Comparison of ENCODE assay signal across 2 cellular contexts in the genomic region with DNA sequence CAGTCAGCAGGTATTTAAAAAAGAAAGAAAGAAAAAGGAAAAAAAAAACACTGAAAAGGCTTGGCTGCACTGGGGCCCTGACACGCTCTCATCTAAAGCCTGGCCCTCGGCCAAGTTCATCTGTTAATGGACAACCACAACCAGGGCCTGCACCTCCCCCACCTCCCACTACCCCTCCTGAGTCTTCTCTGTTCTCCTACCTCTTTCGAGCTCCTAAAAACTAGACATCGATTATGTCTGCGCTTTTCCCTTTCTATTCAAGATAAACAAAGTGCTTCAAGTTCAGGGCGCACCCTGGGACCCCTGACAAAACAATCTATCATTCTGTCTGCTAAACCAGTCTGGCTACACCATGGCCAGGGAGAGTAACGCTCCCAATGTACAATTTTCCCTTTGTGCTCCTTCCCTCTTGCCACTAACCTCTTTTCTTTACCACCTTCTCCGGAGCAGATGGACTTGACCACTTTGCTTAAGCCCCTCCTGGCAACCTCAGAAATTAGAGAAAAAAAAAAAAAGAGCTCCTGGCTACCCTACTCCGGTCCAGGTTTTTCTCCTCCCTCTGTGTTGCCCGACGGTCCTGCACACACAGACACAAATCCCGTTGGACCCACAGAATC.
TF ChIP-seq lines count a peak whose summit lies in the region.

No MANE protein-coding gene starts in this region.

TF ChIP-seq in GM23338, 12 proteins besides CTCF, POLR2A, EP300 and RAD21 (continued from another document and continues in another):
- TF ChIP-seq ETS1 (IDR thresholded peaks at IDR 0.05) (no peak), ZNF331 (CRISPR knock-in tag; IDR thresholded peaks at IDR 0.05; ENCODE audit: low read depth) (no peak), ZNF114 (CRISPR knock-in tag; IDR thresholded peaks at IDR 0.05) (no peak), CREB1 (CRISPR knock-in tag; IDR thresholded peaks at IDR 0.05; ENCODE audit: low read depth) (no peak), JUNB (IDR thresholded peaks at IDR 0.05; ENCODE audit: unreplicated experiment) (no peak), POLR2AphosphoS5 (IDR thresholded peaks at IDR 0.05; ENCODE audit: low read depth) (no peak), NANOG (IDR thresholded peaks at IDR 0.05; ENCODE audit: borderline replicate concordance) (no peak)
- TF ChIP-seq, protein P1, sequence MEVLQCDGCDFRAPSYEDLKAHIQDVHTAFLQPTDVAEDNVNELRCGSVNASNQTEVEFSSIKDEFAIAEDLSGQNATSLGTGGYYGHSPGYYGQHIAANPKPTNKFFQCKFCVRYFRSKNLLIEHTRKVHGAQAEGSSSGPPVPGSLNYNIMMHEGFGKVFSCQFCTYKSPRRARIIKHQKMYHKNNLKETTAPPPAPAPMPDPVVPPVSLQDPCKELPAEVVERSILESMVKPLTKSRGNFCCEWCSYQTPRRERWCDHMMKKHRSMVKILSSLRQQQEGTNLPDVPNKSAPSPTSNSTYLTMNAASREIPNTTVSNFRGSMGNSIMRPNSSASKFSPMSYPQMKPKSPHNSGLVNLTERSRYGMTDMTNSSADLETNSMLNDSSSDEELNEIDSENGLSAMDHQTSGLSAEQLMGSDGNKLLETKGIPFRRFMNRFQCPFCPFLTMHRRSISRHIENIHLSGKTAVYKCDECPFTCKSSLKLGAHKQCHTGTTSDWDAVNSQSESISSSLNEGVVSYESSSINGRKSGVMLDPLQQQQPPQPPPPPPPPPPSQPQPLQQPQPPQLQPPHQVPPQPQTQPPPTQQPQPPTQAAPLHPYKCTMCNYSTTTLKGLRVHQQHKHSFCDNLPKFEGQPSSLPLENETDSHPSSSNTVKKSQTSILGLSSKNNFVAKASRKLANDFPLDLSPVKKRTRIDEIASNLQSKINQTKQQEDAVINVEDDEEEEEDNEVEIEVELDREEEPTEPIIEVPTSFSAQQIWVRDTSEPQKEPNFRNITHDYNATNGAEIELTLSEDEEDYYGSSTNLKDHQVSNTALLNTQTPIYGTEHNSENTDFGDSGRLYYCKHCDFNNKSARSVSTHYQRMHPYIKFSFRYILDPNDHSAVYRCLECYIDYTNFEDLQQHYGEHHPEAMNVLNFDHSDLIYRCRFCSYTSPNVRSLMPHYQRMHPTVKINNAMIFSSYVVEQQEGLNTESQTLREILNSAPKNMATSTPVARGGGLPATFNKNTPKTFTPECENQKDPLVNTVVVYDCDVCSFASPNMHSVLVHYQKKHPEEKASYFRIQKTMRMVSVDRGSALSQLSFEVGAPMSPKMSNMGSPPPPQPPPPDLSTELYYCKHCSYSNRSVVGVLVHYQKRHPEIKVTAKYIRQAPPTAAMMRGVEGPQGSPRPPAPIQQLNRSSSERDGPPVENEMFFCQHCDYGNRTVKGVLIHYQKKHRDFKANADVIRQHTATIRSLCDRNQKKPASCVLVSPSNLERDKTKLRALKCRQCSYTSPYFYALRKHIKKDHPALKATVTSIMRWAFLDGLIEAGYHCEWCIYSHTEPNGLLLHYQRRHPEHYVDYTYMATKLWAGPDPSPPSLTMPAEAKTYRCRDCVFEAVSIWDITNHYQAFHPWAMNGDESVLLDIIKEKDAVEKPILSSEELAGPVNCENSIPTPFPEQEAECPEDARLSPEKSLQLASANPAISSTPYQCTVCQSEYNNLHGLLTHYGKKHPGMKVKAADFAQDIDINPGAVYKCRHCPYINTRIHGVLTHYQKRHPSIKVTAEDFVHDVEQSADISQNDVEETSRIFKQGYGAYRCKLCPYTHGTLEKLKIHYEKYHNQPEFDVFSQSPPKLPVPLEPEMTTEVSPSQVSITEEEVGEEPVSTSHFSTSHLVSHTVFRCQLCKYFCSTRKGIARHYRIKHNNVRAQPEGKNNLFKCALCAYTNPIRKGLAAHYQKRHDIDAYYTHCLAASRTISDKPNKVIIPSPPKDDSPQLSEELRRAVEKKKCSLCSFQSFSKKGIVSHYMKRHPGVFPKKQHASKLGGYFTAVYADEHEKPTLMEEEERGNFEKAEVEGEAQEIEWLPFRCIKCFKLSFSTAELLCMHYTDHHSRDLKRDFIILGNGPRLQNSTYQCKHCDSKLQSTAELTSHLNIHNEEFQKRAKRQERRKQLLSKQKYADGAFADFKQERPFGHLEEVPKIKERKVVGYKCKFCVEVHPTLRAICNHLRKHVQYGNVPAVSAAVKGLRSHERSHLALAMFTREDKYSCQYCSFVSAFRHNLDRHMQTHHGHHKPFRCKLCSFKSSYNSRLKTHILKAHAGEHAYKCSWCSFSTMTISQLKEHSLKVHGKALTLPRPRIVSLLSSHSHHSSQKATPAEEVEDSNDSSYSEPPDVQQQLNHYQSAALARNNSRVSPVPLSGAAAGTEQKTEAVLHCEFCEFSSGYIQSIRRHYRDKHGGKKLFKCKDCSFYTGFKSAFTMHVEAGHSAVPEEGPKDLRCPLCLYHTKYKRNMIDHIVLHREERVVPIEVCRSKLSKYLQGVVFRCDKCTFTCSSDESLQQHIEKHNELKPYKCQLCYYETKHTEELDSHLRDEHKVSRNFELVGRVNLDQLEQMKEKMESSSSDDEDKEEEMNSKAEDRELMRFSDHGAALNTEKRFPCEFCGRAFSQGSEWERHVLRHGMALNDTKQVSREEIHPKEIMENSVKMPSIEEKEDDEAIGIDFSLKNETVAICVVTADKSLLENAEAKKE (CRISPR knock-in tag; IDR thresholded peaks at IDR 0.05), result no peak
- TF ChIP-seq, protein P2, sequence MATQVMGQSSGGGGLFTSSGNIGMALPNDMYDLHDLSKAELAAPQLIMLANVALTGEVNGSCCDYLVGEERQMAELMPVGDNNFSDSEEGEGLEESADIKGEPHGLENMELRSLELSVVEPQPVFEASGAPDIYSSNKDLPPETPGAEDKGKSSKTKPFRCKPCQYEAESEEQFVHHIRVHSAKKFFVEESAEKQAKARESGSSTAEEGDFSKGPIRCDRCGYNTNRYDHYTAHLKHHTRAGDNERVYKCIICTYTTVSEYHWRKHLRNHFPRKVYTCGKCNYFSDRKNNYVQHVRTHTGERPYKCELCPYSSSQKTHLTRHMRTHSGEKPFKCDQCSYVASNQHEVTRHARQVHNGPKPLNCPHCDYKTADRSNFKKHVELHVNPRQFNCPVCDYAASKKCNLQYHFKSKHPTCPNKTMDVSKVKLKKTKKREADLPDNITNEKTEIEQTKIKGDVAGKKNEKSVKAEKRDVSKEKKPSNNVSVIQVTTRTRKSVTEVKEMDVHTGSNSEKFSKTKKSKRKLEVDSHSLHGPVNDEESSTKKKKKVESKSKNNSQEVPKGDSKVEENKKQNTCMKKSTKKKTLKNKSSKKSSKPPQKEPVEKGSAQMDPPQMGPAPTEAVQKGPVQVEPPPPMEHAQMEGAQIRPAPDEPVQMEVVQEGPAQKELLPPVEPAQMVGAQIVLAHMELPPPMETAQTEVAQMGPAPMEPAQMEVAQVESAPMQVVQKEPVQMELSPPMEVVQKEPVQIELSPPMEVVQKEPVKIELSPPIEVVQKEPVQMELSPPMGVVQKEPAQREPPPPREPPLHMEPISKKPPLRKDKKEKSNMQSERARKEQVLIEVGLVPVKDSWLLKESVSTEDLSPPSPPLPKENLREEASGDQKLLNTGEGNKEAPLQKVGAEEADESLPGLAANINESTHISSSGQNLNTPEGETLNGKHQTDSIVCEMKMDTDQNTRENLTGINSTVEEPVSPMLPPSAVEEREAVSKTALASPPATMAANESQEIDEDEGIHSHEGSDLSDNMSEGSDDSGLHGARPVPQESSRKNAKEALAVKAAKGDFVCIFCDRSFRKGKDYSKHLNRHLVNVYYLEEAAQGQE (IDR thresholded peaks at IDR 0.05; ENCODE audit: unreplicated experiment), result no peak

TF ChIP-seq in HepG2, 621 proteins besides CTCF, POLR2A, EP300 and RAD21 (continued from another document and continues in another):
- TF ChIP-seq, protein P3, sequence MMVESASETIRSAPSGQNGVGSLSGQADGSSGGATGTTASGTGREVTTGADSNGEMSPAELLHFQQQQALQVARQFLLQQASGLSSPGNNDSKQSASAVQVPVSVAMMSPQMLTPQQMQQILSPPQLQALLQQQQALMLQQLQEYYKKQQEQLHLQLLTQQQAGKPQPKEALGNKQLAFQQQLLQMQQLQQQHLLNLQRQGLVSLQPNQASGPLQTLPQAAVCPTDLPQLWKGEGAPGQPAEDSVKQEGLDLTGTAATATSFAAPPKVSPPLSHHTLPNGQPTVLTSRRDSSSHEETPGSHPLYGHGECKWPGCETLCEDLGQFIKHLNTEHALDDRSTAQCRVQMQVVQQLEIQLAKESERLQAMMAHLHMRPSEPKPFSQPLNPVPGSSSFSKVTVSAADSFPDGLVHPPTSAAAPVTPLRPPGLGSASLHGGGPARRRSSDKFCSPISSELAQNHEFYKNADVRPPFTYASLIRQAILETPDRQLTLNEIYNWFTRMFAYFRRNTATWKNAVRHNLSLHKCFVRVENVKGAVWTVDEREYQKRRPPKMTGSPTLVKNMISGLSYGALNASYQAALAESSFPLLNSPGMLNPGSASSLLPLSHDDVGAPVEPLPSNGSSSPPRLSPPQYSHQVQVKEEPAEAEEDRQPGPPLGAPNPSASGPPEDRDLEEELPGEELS (CRISPR knock-in tag; IDR thresholded peaks at IDR 0.05), result no peak; the same call in 1 of the 2 replicates
- TF ChIP-seq IKZF5 (CRISPR knock-in tag; IDR thresholded peaks at IDR 0.05), result peak; percentile 57
- TF ChIP-seq ZNF75D (CRISPR knock-in tag; IDR thresholded peaks at IDR 0.05; ENCODE audit: borderline replicate concordance), result no peak
- TF ChIP-seq TEAD2 (CRISPR knock-in tag; IDR thresholded peaks at IDR 0.05), result no peak
- TF ChIP-seq GPBP1L1 (CRISPR knock-in tag; IDR thresholded peaks at IDR 0.05), result no peak
- no peak for TF ChIP-seq ZNF331 (CRISPR knock-in tag; IDR thresholded peaks at IDR 0.05)
- no peak for TF ChIP-seq SOX6 (IDR thresholded peaks at IDR 0.05)
- peak; percentile 81 for TF ChIP-seq SOX6 (CRISPR knock-in tag; IDR thresholded peaks at IDR 0.05)
- TF ChIP-seq RFXAP (CRISPR knock-in tag; IDR thresholded peaks at IDR 0.05; ENCODE audit: borderline replicate concordance), result no peak
- TF ChIP-seq MTA1 (CRISPR knock-in tag; IDR thresholded peaks at IDR 0.05; ENCODE audit: borderline replicate concordance), result no peak
- no peak for TF ChIP-seq ZBTB21 (CRISPR knock-in tag; IDR thresholded peaks at IDR 0.05)
- no peak for TF ChIP-seq CHD4 (IDR thresholded peaks at IDR 0.05; ENCODE audit: borderline replicate concordance, low read length)
- TF ChIP-seq DRAP1 (CRISPR knock-in tag; IDR thresholded peaks at IDR 0.05), result no peak
- no peak for TF ChIP-seq E2F5 (CRISPR knock-in tag; conservative IDR thresholded peaks at IDR 0.05)
- TF ChIP-seq ZNF737 (CRISPR knock-in tag; IDR thresholded peaks at IDR 0.05; ENCODE audit: borderline replicate concordance), result no peak
- peak; percentile 31; the same call in 1 of the 2 replicates for TF ChIP-seq ZNF501 (CRISPR knock-in tag; IDR thresholded peaks at IDR 0.05)
- TF ChIP-seq ZNF547 (CRISPR knock-in tag; IDR thresholded peaks at IDR 0.05), result no peak
- TF ChIP-seq GLMP (CRISPR knock-in tag; IDR thresholded peaks at IDR 0.05; ENCODE audit: borderline replicate concordance), result no peak
- TF ChIP-seq ZSCAN30 (CRISPR knock-in tag; IDR thresholded peaks at IDR 0.05), result no peak
- TF ChIP-seq MLX (CRISPR knock-in tag; IDR thresholded peaks at IDR 0.05), result no peak
- TF ChIP-seq PAX8 (CRISPR knock-in tag; IDR thresholded peaks at IDR 0.05; ENCODE audit: borderline replicate concordance), result no peak
- TF ChIP-seq ELF4 (CRISPR knock-in tag; IDR thresholded peaks at IDR 0.05; ENCODE audit: borderline replicate concordance), result no peak
- no peak for TF ChIP-seq ZNF343 (CRISPR knock-in tag; IDR thresholded peaks at IDR 0.05)
- peak; percentile 31; the same call in 1 of the 2 replicates for TF ChIP-seq FOSL2 (CRISPR knock-in tag; IDR thresholded peaks at IDR 0.05)
- no peak for TF ChIP-seq ZNF768 (CRISPR knock-in tag; IDR thresholded peaks at IDR 0.05)
- TF ChIP-seq ZNF782 (CRISPR knock-in tag; IDR thresholded peaks at IDR 0.05; ENCODE audit: borderline replicate concordance), result no peak
- no peak; the same call in 1 of the 2 replicates for TF ChIP-seq GABPB1 (CRISPR knock-in tag; IDR thresholded peaks at IDR 0.05)
- TF ChIP-seq ATF1 (CRISPR knock-in tag; IDR thresholded peaks at IDR 0.05), result no peak
- TF ChIP-seq YY1 (IDR thresholded peaks at IDR 0.05; ENCODE audit: insufficient read depth, insufficient replicate concordance, low read depth, low read length), result no peak
- no peak for TF ChIP-seq HHEX (CRISPR knock-in tag; IDR thresholded peaks at IDR 0.05)
- no peak for TF ChIP-seq SATB2 (CRISPR knock-in tag; IDR thresholded peaks at IDR 0.05)
- no peak for TF ChIP-seq SPEN (CRISPR knock-in tag; IDR thresholded peaks at IDR 0.05; ENCODE audit: low read depth)
